ENCODE assay signal across 12 cellular contexts in the genomic region with DNA sequence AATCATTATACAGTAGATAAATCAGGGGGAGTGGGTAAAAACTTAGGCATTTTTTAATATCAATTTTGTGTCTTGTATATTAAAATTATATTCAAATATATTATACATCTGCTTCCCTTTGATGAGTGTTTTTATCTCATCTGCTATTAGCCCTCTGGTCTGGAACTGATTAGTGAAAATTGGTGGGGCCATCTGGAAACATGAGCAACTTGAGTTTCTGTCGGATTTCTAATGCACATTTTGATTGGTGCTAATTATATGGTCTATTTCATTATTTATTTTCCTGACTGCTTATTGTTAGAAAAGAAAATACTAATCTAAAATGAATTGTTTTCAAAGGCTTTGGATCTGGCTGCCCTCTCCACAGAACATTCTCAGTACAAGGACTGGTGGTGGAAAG.
DNase-seq lines count a peak whose midpoint lies in the region.
"Had no signal": no experiment of that assay in that cellular context is flagged by ENCODE, and none has a peak within 500 bp of the region (broad histone marks: within the 10 kb centered on the region; RNA-seq: fewer than 3 reads in every experiment).

No MANE protein-coding gene starts in this region.

- no peaks in the 10 kb centered on the region for H3K9me3 ChIP-seq in iPS-18a (ENCODE audit: control insufficient read depth, low read depth, low read length)

- peak overlapping the region; percentile 34 for H3K9ac ChIP-seq in iPS-18a (ENCODE audit: low read length)
- H3K9ac ChIP-seq: GM23248 had no signal

- H3K4me3 ChIP-seq in iPS-18a (ENCODE audit: low read length): no peak overlapping the region
- H3K4me3 ChIP-seq: GM23248 had no signal

- H3K27ac ChIP-seq in iPS-18a (ENCODE audit: low read length): no peak overlapping the region
- H3K27ac ChIP-seq: GM23248 had no signal

- H3K36me3 ChIP-seq in iPS-18a (ENCODE audit: control insufficient read depth, low read depth, low read length): no peaks in the 10 kb centered on the region

- no peaks in the 10 kb centered on the region for H3K27me3 ChIP-seq in iPS-18a (ENCODE audit: control insufficient read depth, insufficient read depth, low read length)

- H3K4me1 ChIP-seq in iPS-18a (ENCODE audit: control insufficient read depth, low read depth, low read length): peaks cover 30% of the 10 kb centered on the region

- DNase-seq in NCI-H1694 (lab: John Stamatoyannopoulos, UW) (peak; percentile 44), NCI-H1694 treated with DMSO at 0.1 percent for 48 hours (lab: John Stamatoyannopoulos, UW) (no peak), NCI-H524 treated with DMSO at 0.1 percent for 48 hours (lab: John Stamatoyannopoulos, UW) (peak; percentile 79), NOMO-1 treated with DMSO at 0.1 percent for 48 hours (lab: John Stamatoyannopoulos, UW; ENCODE audit: unreplicated experiment) (no peak), COLO829 (ENCODE audit: low spot score) (no peak)
- no peak for DNase-seq in central memory CD4-positive, alpha-beta T cell
- DNase-seq: ACHN; C1 segment of cervical spinal cord; CD4-positive, alpha-beta T cell; GM23248; H7 had no signal

Comparison
In these comparisons a context has a peak if more than half of its experiments do, and no peak if none do; other contexts are left out.
1. DNase-seq: peak in NCI-H1694 (single experiment) and NCI-H524 treated with DMSO at 0.1 percent for 48 hours (single experiment); none in NCI-H1694 treated with DMSO at 0.1 percent for 48 hours (single experiment), NOMO-1 treated with DMSO at 0.1 percent for 48 hours (single experiment), COLO829 (single experiment) and central memory CD4-positive, alpha-beta T cell (single experiment).